In genomic region chr21:31310750-31311149, GRCh38 we compare ENCODE assay signal across 1 cellular context.
TF ChIP-seq lines count a peak whose summit lies in the region.

No MANE protein-coding gene starts in this region.

TF ChIP-seq in IMR-90, 13 proteins besides CTCF, POLR2A, EP300 and RAD21:
- no peak for TF ChIP-seq MAFK (IDR thresholded peaks at IDR 0.05; ENCODE audit: low read depth, low read length)
- peak; percentile 84 for TF ChIP-seq BHLHE40 (IDR thresholded peaks at IDR 0.05; ENCODE audit: low read depth, low read length)
- peak; percentile 76 for TF ChIP-seq CEBPB (IDR thresholded peaks at IDR 0.05; ENCODE audit: low read depth, low read length)
